Comparison of ENCODE assay signal across 7 cellular contexts in genomic region chr21:41678944-41679343, GRCh38.
A peak's percentile ranks its signal among the peaks of the same experiment; 100 is the strongest.
DNase-seq lines count a peak whose midpoint lies in the region; ATAC-seq lines count a peak whose summit lies in the region.

No MANE protein-coding gene starts in this region.

- no peak overlapping the region for H3K4me3 ChIP-seq in effector memory CD4-positive, alpha-beta T cell (ENCODE audit: insufficient read depth, low read depth, low read length, poor library complexity, severe bottlenecking)

- peak; percentile 100 for DNase-seq in H4 (ENCODE audit: low spot score)
- DNase-seq in NCI-H2107 (lab: John Stamatoyannopoulos, UW): peak; percentile 51
- peak in 46 of 58 donors; percentile 7 to 82 (median 44) for DNase-seq in anterior cingulate cortex (lab: John Stamatoyannopoulos, UW)
- peak; percentile 97 for DNase-seq in left cardiac atrium
- DNase-seq in posterior vena cava (ENCODE audit: low spot score): peak; percentile 97
- no peak for DNase-seq in effector memory CD4-positive, alpha-beta T cell

- no peak overlapping the region for H3K27ac ChIP-seq in effector memory CD4-positive, alpha-beta T cell (ENCODE audit: insufficient read depth, low read length, poor library complexity, severe bottlenecking)

- no peaks in the 10 kb centered on the region for H3K9me3 ChIP-seq in effector memory CD4-positive, alpha-beta T cell (ENCODE audit: control insufficient read depth, low read length)

- intact Hi-C loops in left cardiac atrium (cut with DNase I): loop anchor here in 1 of 2 donors (10.0 kb wide), 1 partner anchor 86 kb away; the partner anchor contains the start of gene RIPK4
- intact Hi-C loops in posterior vena cava (cut with DNase I): no loop called here

- no peaks in the 10 kb centered on the region for H3K27me3 ChIP-seq in effector memory CD4-positive, alpha-beta T cell (replicated peaks; ENCODE audit: control insufficient read depth, insufficient read depth, low read length, poor library complexity, severe bottlenecking)

- peak; percentile 99 for ATAC-seq in left cardiac atrium
- ATAC-seq in GM21576 (IDR thresholded peaks at IDR 0.05; ENCODE audit: unreplicated experiment): no peak

- no peaks in the 10 kb centered on the region for H3K4me1 ChIP-seq in effector memory CD4-positive, alpha-beta T cell (ENCODE audit: control insufficient read depth, insufficient read depth, low read length, poor library complexity, severe bottlenecking)

- no peaks in the 10 kb centered on the region for H3K36me3 ChIP-seq in effector memory CD4-positive, alpha-beta T cell (ENCODE audit: control insufficient read depth, insufficient read depth, low read length)

Comparison
In these comparisons a context has a peak if more than half of its experiments do, and no peak if none do; other contexts are left out.
1. DNase-seq: peak in H4 (single experiment), NCI-H2107 (single experiment), anterior cingulate cortex (46 of 58), left cardiac atrium (single experiment) and posterior vena cava (single experiment); none in effector memory CD4-positive, alpha-beta T cell (0 of 3).